Comparison of ENCODE assay signal across 30 cellular contexts in the genomic region with DNA sequence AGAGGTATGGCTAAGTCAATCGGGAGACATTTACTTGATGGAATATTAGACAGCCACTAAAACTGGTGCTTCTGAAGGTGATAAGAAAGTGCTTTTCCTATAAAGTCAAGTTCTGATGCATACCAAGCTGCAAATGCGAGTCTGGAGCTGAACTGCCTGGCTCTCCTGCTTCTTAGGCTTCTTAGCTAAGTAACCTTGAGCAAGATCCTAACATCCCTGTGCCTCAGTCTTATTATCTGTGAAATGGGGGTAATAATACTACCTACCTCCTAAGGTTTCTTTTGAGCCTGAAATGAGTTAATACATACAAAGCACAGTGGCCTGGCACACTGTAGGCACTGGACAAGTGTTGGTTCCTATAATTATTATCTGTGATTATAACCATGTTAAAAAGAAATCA.
"Had no signal": no experiment of that assay in that cellular context is flagged by ENCODE, and none has a peak within 500 bp of the region (broad histone marks: within the 10 kb centered on the region; RNA-seq: fewer than 3 reads in every experiment).

No MANE protein-coding gene starts in this region.

- FAIRE-seq: colon, TTC549 had no signal

- H3K4me3 ChIP-seq: ascending aorta, breast epithelium had no signal

- H3K27ac ChIP-seq: ascending aorta, breast epithelium had no signal

- H3K36me3 Mint-ChIP-seq: brain had no signal

- H3K9me3 Mint-ChIP-seq: activated B cell treated with CpG ODN at 0.5 μM for 24 hours; activated CD4-positive, alpha-beta T cell treated with anti-CD3 and anti-CD28 coated beads, Interleukin-2, amount 10 ng/mL, durations not matched to agents 7 days and 5 days; activated naive CD4-positive, alpha-beta T cell treated with anti-CD3 and anti-CD28 coated beads, Interleukin-2, amount 10 ng/mL, durations not matched to agents 7 days and 5 days; activated naive CD4-positive, alpha-beta T cell treated with anti-CD3 and anti-CD28 coated beads, Interleukin-2, amount 50 U/mL, for 24 hours; activated naive CD8-positive, alpha-beta T cell treated with anti-CD3 and anti-CD28 coated beads, Interleukin-2, amount 10 ng/mL, durations not matched to agents 7 days and 5 days; activated naive CD8-positive, alpha-beta T cell treated with anti-CD3 and anti-CD28 coated beads, Interleukin-2, amount 50 U/mL, for 24 hours; activated T-cell treated with anti-CD3 and anti-CD28 coated beads, Interleukin-2, amount 50 U/mL, for 24 hours; activated T-helper 2 cell treated with anti-CD3 and anti-CD28 coated beads, Interferon-gamma antibody, Interleukin-2, Interleukin-4, amounts not matched to agents 10 μg/mL and 5 μg/mL and 100 μg/mL, durations not matched to agents 14 hours and 24 hours and 36 hours had no signal

- DNase-seq: activated B cell treated with CpG ODN at 0.5 μM for 24 hours; activated CD4-positive, alpha-beta memory T cell treated with anti-CD3 and anti-CD28 coated beads, Interleukin-2, amount 10 ng/mL, durations not matched to agents 7 days and 5 days; activated CD4-positive, alpha-beta T cell treated with anti-CD3 and anti-CD28 coated beads for 4 hours; activated CD4-positive, alpha-beta T cell treated with anti-CD3 and anti-CD28 coated beads, Interleukin-2, amount 10 ng/mL, durations not matched to agents 7 days and 5 days; activated CD4-positive, alpha-beta T cell treated with anti-CD3 and anti-CD28 coated beads, Interleukin-2, amount 50 U/mL, for 48 hours; activated CD4-positive, CD25-positive, alpha-beta regulatory T cell treated with anti-CD3 and anti-CD28 coated beads, Interleukin-2, amount 50 U/mL, for 72 hours; activated CD8-positive, alpha-beta memory T cell treated with anti-CD3 and anti-CD28 coated beads for 24 hours; activated CD8-positive, alpha-beta memory T cell treated with anti-CD3 and anti-CD28 coated beads, Interleukin-2, amount 10 ng/mL, durations not matched to agents 7 days and 5 days; activated CD8-positive, alpha-beta memory T cell treated with anti-CD3 and anti-CD28 coated beads, Interleukin-2, amount 50 U/mL, for 48 hours; activated CD8-positive, alpha-beta T cell treated with anti-CD3 and anti-CD28 coated beads, Interleukin-2, amount 10 ng/mL, durations not matched to agents 7 days and 5 days; activated effector memory CD4-positive, alpha-beta T cell treated with Interleukin-2 at 50 U/mL for 16 hours; activated gamma-delta T cell; activated naive CD4-positive, alpha-beta T cell treated with anti-CD3 and anti-CD28 coated beads, Interleukin-2, amount 10 ng/mL, durations not matched to agents 7 days and 5 days; activated naive CD4-positive, alpha-beta T cell treated with Interleukin-2 at 50 U/mL for 16 hours; activated naive CD8-positive, alpha-beta T cell treated with anti-CD3 and anti-CD28 coated beads, Interleukin-2, amount 10 ng/mL, durations not matched to agents 7 days and 5 days; activated naive CD8-positive, alpha-beta T cell treated with anti-CD3 and anti-CD28 coated beads, Interleukin-2, amount 50 U/mL, for 24 hours; activated T-cell treated with anti-CD3 and anti-CD28 coated beads, Interleukin-2, amount 50 U/mL, for 24 hours; activated T-cell treated with anti-CD3 and anti-CD28 coated beads, Interleukin-2, amount 50 U/mL, for 48 hours; amygdala; anterior cingulate cortex; central memory CD4-positive, alpha-beta T cell; T-helper 17 cell had no signal

- H3K4me1 ChIP-seq: ascending aorta, breast epithelium had no signal

- H3K9me3 ChIP-seq: ascending aorta, breast epithelium had no signal

- ATAC-seq: activated CD8-positive, alpha-beta memory T cell treated with anti-CD3 and anti-CD28 coated beads, Interleukin-2, amount 10 ng/mL, durations not matched to agents 7 days and 5 days; activated CD8-positive, alpha-beta T cell treated with anti-CD3 and anti-CD28 coated beads, Interleukin-2, amount 10 ng/mL, durations not matched to agents 7 days and 5 days; activated naive CD8-positive, alpha-beta T cell treated with anti-CD3 and anti-CD28 coated beads, Interleukin-2, amount 50 U/mL, for 24 hours; T-helper 17 cell had no signal

- H3K4me1 Mint-ChIP-seq: activated B cell treated with CpG ODN at 0.5 μM for 24 hours had no signal

- H3K4me3 Mint-ChIP-seq: activated B cell treated with CpG ODN at 0.5 μM for 24 hours; activated CD4-positive, alpha-beta memory T cell treated with anti-CD3 and anti-CD28 coated beads, Interleukin-2, amount 10 ng/mL, durations not matched to agents 7 days and 5 days; activated CD4-positive, alpha-beta T cell treated with anti-CD3 and anti-CD28 coated beads, Interleukin-2, amount 10 ng/mL, durations not matched to agents 7 days and 5 days; activated CD8-positive, alpha-beta memory T cell treated with anti-CD3 and anti-CD28 coated beads, Interleukin-2, amount 10 ng/mL, durations not matched to agents 7 days and 5 days; activated CD8-positive, alpha-beta T cell treated with anti-CD3 and anti-CD28 coated beads, Interleukin-2, amount 10 ng/mL, durations not matched to agents 7 days and 5 days; activated naive CD4-positive, alpha-beta T cell treated with anti-CD3 and anti-CD28 coated beads, Interleukin-2, amount 10 ng/mL, durations not matched to agents 7 days and 5 days; activated naive CD4-positive, alpha-beta T cell treated with anti-CD3 and anti-CD28 coated beads, Interleukin-2, amount 50 U/mL, for 24 hours; activated naive CD8-positive, alpha-beta T cell; activated naive CD8-positive, alpha-beta T cell treated with anti-CD3 and anti-CD28 coated beads, Interleukin-2, amount 10 ng/mL, durations not matched to agents 7 days and 5 days; activated naive CD8-positive, alpha-beta T cell treated with anti-CD3 and anti-CD28 coated beads, Interleukin-2, amount 50 U/mL, for 24 hours; activated T-cell treated with anti-CD3 and anti-CD28 coated beads, Interleukin-2, amount 50 U/mL, for 24 hours; brain; T-helper 17 cell had no signal

- H3K27ac Mint-ChIP-seq: activated B cell treated with CpG ODN at 0.5 μM for 24 hours; activated CD4-positive, alpha-beta memory T cell treated with anti-CD3 and anti-CD28 coated beads, Interleukin-2, amount 10 ng/mL, durations not matched to agents 7 days and 5 days; activated CD4-positive, alpha-beta T cell treated with anti-CD3 and anti-CD28 coated beads, Interleukin-2, amount 10 ng/mL, durations not matched to agents 7 days and 5 days; activated CD8-positive, alpha-beta memory T cell treated with anti-CD3 and anti-CD28 coated beads, Interleukin-2, amount 10 ng/mL, durations not matched to agents 7 days and 5 days; activated CD8-positive, alpha-beta T cell treated with anti-CD3 and anti-CD28 coated beads, Interleukin-2, amount 10 ng/mL, durations not matched to agents 7 days and 5 days; activated naive CD4-positive, alpha-beta T cell treated with anti-CD3 and anti-CD28 coated beads, Interleukin-2, amount 10 ng/mL, durations not matched to agents 7 days and 5 days; activated naive CD4-positive, alpha-beta T cell treated with anti-CD3 and anti-CD28 coated beads, Interleukin-2, amount 50 U/mL, for 24 hours; activated naive CD8-positive, alpha-beta T cell; activated naive CD8-positive, alpha-beta T cell treated with anti-CD3 and anti-CD28 coated beads, Interleukin-2, amount 10 ng/mL, durations not matched to agents 7 days and 5 days; activated naive CD8-positive, alpha-beta T cell treated with anti-CD3 and anti-CD28 coated beads, Interleukin-2, amount 50 U/mL, for 24 hours; activated T-cell treated with anti-CD3 and anti-CD28 coated beads, Interleukin-2, amount 50 U/mL, for 24 hours; activated T-helper 2 cell treated with anti-CD3 and anti-CD28 coated beads, Interferon-gamma antibody, Interleukin-2, Interleukin-4, amounts not matched to agents 10 μg/mL and 5 μg/mL and 100 μg/mL, durations not matched to agents 14 hours and 24 hours and 36 hours; brain; T-helper 17 cell had no signal

- H3K27me3 ChIP-seq: ascending aorta had no signal

- H3K36me3 ChIP-seq: ascending aorta, breast epithelium had no signal
